1 cellular context compared by ENCODE assay signal in the genomic region with DNA sequence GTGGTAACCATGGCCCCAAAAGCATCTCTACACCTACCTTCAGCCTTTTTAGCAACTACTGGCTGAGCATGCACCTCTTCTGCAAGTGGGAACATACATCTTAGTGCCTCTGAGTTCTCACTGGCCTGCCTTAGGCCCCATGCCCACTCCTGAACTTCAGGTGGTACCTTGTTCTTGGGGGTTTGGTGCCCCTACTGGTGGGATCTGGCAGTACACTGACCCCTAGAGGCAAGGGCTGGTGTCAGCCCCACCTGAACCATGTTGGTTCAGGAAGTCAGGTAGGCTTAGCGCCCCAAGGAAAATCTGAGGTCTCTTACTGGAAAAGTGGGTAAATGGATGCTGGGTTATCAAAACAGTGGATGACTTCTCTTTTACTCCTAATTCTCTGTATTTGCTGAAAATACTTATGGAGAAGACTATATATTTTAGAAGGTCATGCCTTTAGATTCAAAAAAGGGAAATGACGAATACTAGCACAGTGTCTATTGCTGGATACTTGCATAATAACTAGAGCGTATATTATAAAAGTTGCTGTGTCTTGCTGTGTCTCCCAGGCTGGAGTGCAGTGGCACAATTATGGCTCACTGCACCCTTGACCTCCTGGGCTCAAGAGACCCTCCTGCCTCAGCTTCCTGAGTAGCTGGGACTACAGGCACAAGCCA.
TF ChIP-seq lines count a peak whose summit lies in the region.

No MANE protein-coding gene starts in this region.

TF ChIP-seq in HepG2, 621 proteins besides CTCF, POLR2A, EP300 and RAD21 (continued from another document):
- TF ChIP-seq, protein P1, sequence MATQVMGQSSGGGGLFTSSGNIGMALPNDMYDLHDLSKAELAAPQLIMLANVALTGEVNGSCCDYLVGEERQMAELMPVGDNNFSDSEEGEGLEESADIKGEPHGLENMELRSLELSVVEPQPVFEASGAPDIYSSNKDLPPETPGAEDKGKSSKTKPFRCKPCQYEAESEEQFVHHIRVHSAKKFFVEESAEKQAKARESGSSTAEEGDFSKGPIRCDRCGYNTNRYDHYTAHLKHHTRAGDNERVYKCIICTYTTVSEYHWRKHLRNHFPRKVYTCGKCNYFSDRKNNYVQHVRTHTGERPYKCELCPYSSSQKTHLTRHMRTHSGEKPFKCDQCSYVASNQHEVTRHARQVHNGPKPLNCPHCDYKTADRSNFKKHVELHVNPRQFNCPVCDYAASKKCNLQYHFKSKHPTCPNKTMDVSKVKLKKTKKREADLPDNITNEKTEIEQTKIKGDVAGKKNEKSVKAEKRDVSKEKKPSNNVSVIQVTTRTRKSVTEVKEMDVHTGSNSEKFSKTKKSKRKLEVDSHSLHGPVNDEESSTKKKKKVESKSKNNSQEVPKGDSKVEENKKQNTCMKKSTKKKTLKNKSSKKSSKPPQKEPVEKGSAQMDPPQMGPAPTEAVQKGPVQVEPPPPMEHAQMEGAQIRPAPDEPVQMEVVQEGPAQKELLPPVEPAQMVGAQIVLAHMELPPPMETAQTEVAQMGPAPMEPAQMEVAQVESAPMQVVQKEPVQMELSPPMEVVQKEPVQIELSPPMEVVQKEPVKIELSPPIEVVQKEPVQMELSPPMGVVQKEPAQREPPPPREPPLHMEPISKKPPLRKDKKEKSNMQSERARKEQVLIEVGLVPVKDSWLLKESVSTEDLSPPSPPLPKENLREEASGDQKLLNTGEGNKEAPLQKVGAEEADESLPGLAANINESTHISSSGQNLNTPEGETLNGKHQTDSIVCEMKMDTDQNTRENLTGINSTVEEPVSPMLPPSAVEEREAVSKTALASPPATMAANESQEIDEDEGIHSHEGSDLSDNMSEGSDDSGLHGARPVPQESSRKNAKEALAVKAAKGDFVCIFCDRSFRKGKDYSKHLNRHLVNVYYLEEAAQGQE (IDR thresholded peaks at IDR 0.05; ENCODE audit: borderline replicate concordance in 1 of 2, low read depth in 1 of 2, low read length in 2 of 2), result no peak
- TF ChIP-seq, protein P2, sequence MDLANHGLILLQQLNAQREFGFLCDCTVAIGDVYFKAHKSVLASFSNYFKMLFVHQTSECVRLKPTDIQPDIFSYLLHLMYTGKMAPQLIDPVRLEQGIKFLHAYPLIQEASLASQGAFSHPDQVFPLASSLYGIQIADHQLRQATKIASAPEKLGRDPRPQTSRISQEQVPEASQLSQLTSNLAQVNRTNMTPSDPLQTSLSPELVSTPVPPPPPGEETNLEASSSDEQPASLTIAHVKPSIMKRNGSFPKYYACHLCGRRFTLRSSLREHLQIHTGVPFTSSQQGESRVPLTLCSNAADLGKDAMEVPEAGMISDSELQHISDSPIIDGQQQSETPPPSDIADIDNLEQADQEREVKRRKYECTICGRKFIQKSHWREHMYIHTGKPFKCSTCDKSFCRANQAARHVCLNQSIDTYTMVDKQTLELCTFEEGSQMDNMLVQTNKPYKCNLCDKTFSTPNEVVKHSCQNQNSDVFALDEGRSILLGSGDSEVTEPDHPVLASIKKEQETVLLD (CRISPR knock-in tag; IDR thresholded peaks at IDR 0.05; ENCODE audit: low read depth), result no peak
- no peak for TF ChIP-seq NR2F6 (IDR thresholded peaks at IDR 0.05)
- TF ChIP-seq NR2F6 (CRISPR knock-in tag; IDR thresholded peaks at IDR 0.05), result peak; percentile 28; the same call in 1 of the 2 replicates
